ENCODE assay signal across 17 cellular contexts in the genomic region with DNA sequence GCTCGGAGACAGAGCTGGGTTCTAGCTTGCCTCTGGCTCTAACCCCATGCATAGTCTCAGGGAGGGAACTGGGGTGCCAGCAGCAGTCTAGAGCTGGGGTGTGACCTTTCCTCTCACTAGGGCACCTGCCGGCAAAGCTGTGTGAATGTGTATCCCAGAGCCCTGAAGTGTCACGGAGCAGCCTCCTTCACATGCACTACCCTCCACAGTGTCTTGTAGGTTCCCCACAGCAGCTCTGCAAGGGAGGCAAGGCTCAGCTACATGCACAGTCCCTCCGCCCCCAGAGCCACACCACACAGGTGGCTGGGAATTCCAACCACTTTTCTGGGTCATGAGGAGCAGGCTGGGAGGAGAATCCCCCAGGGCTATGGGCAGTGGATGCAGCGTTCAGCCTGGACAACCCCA. TPM values are rescaled to one million over a fixed set of nuclear protein-coding genes. Genes with fewer than 3 reads are reported as not detected.
"Had no signal": no experiment of that assay in that cellular context is flagged by ENCODE, and none has a peak within 500 bp of the region (broad histone marks: within the 10 kb centered on the region; RNA-seq: fewer than 3 reads in every experiment).

No MANE protein-coding gene starts in this region.

- H3K9me3 ChIP-seq: gastrocnemius medialis, heart left ventricle, ovary, thyroid gland, uterus had no signal

- DNase-seq: activated CD4-positive, alpha-beta memory T cell treated with anti-CD3 and anti-CD28 coated beads for 36 hours; activated CD4-positive, alpha-beta T cell treated with anti-CD3 and anti-CD28 coated beads for 36 hours; activated CD8-positive, alpha-beta memory T cell treated with anti-CD3 and anti-CD28 coated beads, Interleukin-2, amount 10 ng/mL, durations not matched to agents 7 days and 5 days; activated gamma-delta T cell treated with Interleukin-2 at 50 U/mL for 16 hours; activated T-cell treated with anti-CD3 and anti-CD28 coated beads, Interleukin-2, amount 50 U/mL, for 4 hours; effector memory CD8-positive, alpha-beta T cell; gastrocnemius medialis; ovary; stimulated activated CD4-positive, alpha-beta T cell treated with anti-CD3 and anti-CD28 coated beads, Interleukin-2, amount 100 ng/mL, for 48 hours; stimulated activated naive B cell treated with anti-CD40 and anti-IgM and Interleukin-4, amounts not matched to agents 10 μg/mL and 1 μg/mL and 100 μg/mL, for 72 hours; thyroid gland; uterus had no signal

- ATAC-seq: activated CD4-positive, alpha-beta T cell treated with anti-CD3 and anti-CD28 coated beads for 36 hours; activated CD8-positive, alpha-beta memory T cell treated with anti-CD3 and anti-CD28 coated beads, Interleukin-2, amount 10 ng/mL, durations not matched to agents 7 days and 5 days; activated T-cell treated with anti-CD3 and anti-CD28 coated beads, Interleukin-2, amount 50 U/mL, for 4 hours; effector memory CD8-positive, alpha-beta T cell; gastrocnemius medialis; stimulated activated naive B cell treated with anti-CD40 and anti-IgM and Interleukin-4, amounts not matched to agents 10 μg/mL and 1 μg/mL and 100 μg/mL, for 72 hours had no signal

- H3K36me3 ChIP-seq: brain microvascular endothelial cell, gastrocnemius medialis, heart left ventricle, ovary, thyroid gland, uterus had no signal

- H3K4me3 ChIP-seq: gastrocnemius medialis, heart left ventricle, ovary, thyroid gland, uterus had no signal

- H3K27me3 ChIP-seq: brain microvascular endothelial cell, gastrocnemius medialis, heart left ventricle, ovary, thyroid gland, uterus had no signal

- H3K27ac ChIP-seq: brain microvascular endothelial cell, epithelial cell of prostate, gastrocnemius medialis, heart left ventricle, ovary, thyroid gland, uterus had no signal

- H3K4me1 ChIP-seq: uterus had no signal

RNA-seq across cellular contexts. Expression of gene HPCA, which starts 7.7 kb away (rescaled TPM):
- total RNA-seq: activated T-cell treated with anti-CD3 and anti-CD28 coated beads, Interleukin-2, amount 50 U/mL, for 4 hours; gastrocnemius medialis; lung microvascular endothelial cell; T-helper 1 cell treated with Interleukin-12 subunit alpha and Interleukin-12 subunit beta and Interleukin-4 antibody, amounts not matched to agents 30 ng/mL and 1 ng/mL, for 36 hours; thyroid gland had no signal
- polyA plus RNA-seq: heart left ventricle had no signal

RNA-seq across cellular contexts. Expression of gene FNDC5, which starts 7.9 kb away (rescaled TPM):
- total RNA-seq: activated CD4-positive, alpha-beta memory T cell treated with anti-CD3 and anti-CD28 coated beads for 36 hours; activated CD4-positive, alpha-beta T cell treated with anti-CD3 and anti-CD28 coated beads for 36 hours; activated CD8-positive, alpha-beta memory T cell treated with anti-CD3 and anti-CD28 coated beads, Interleukin-2, amount 10 ng/mL, durations not matched to agents 7 days and 5 days; activated T-cell treated with anti-CD3 and anti-CD28 coated beads, Interleukin-2, amount 50 U/mL, for 4 hours; T-helper 1 cell treated with Interleukin-12 subunit alpha and Interleukin-12 subunit beta and Interleukin-4 antibody, amounts not matched to agents 30 ng/mL and 1 ng/mL, for 36 hours had no signal

RNA-seq across cellular contexts. Expression of gene TMEM54, which starts 22.6 kb away (rescaled TPM):
- total RNA-seq: activated CD8-positive, alpha-beta memory T cell treated with anti-CD3 and anti-CD28 coated beads, Interleukin-2, amount 10 ng/mL, durations not matched to agents 7 days and 5 days had no signal
